ENCODE assay signal across 33 cellular contexts in the genomic region with DNA sequence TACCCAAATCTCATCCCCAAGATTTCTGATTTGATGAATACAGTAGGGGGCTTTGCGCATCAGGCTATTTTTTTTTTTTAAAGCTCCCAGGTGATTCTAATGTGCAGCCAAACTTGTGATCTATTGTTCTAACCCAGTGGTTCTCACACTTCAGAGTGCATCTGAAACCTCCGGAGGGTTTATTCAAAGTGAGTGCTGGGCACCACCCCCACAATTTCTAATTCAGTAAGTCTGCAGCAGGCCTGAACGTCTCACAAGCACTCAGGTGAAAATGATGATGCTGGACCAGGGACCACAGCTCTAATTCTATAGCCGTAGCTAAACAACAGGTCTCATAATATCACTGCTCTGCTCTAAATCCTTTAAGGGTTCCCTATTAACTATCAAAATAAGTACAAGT.
"Had no signal": no experiment of that assay in that cellular context is flagged by ENCODE, and none has a peak within 500 bp of the region (broad histone marks: within the 10 kb centered on the region; RNA-seq: fewer than 3 reads in every experiment).

No MANE protein-coding gene starts in this region.

- H3K27ac Mint-ChIP-seq: activated CD4-positive, alpha-beta T cell treated with anti-CD3 and anti-CD28 coated beads for 36 hours; activated CD4-positive, alpha-beta T cell treated with anti-CD3 and anti-CD28 coated beads, Interleukin-2, amount 10 ng/mL, durations not matched to agents 7 days and 5 days; activated CD8-positive, alpha-beta T cell treated with anti-CD3 and anti-CD28 coated beads, Interleukin-2, amount 10 ng/mL, durations not matched to agents 7 days and 5 days; activated naive CD4-positive, alpha-beta T cell treated with anti-CD3 and anti-CD28 coated beads, Interleukin-2, amount 50 U/mL, for 24 hours; activated naive CD8-positive, alpha-beta T cell treated with anti-CD3 and anti-CD28 coated beads, Interleukin-2, amount 10 ng/mL, durations not matched to agents 7 days and 5 days; activated T-cell treated with anti-CD3 and anti-CD28 coated beads, Interleukin-2, amount 50 U/mL, for 24 hours; activated T-helper 2 cell treated with anti-CD3 and anti-CD28 coated beads, Interferon-gamma antibody, Interleukin-2, Interleukin-4, amounts not matched to agents 10 μg/mL and 5 μg/mL and 100 μg/mL, durations not matched to agents 14 hours and 24 hours and 36 hours had no signal

- H3K27ac ChIP-seq: ascending aorta, body of pancreas, breast epithelium, SJCRH30, SK-N-MC had no signal

- H3K36me3 ChIP-seq: ascending aorta, breast epithelium, SJCRH30 had no signal

- H3K4me3 ChIP-seq: ascending aorta, body of pancreas, breast epithelium, SJCRH30, SK-N-MC had no signal

- ATAC-seq: activated CD4-positive, alpha-beta T cell treated with anti-CD3 and anti-CD28 coated beads for 36 hours; activated CD4-positive, CD25-positive, alpha-beta regulatory T cell treated with anti-CD3 and anti-CD28 coated beads, Interleukin-2, amount 50 U/mL, for 24 hours; activated CD8-positive, alpha-beta T cell treated with anti-CD3 and anti-CD28 coated beads, Interleukin-2, amount 10 ng/mL, durations not matched to agents 7 days and 5 days; body of pancreas; Panc1 had no signal

- H3K36me3 Mint-ChIP-seq: activated naive CD4-positive, alpha-beta T cell treated with anti-CD3 and anti-CD28 coated beads, Interleukin-2, amount 50 U/mL, for 24 hours; activated naive CD8-positive, alpha-beta T cell treated with anti-CD3 and anti-CD28 coated beads, Interleukin-2, amount 10 ng/mL, durations not matched to agents 7 days and 5 days had no signal

- H3K4me1 Mint-ChIP-seq: activated CD4-positive, alpha-beta T cell treated with anti-CD3 and anti-CD28 coated beads for 36 hours; activated CD4-positive, alpha-beta T cell treated with anti-CD3 and anti-CD28 coated beads, Interleukin-2, amount 10 ng/mL, durations not matched to agents 7 days and 5 days; activated naive CD8-positive, alpha-beta T cell treated with anti-CD3 and anti-CD28 coated beads, Interleukin-2, amount 10 ng/mL, durations not matched to agents 7 days and 5 days had no signal

- H3K9me3 ChIP-seq: ascending aorta, body of pancreas, breast epithelium, SJCRH30 had no signal

- H3K9me3 Mint-ChIP-seq: activated CD4-positive, alpha-beta T cell treated with anti-CD3 and anti-CD28 coated beads, Interleukin-2, amount 10 ng/mL, durations not matched to agents 7 days and 5 days; activated naive CD4-positive, alpha-beta T cell treated with anti-CD3 and anti-CD28 coated beads, Interleukin-2, amount 50 U/mL, for 24 hours; activated naive CD8-positive, alpha-beta T cell treated with anti-CD3 and anti-CD28 coated beads, Interleukin-2, amount 10 ng/mL, durations not matched to agents 7 days and 5 days; activated T-cell treated with anti-CD3 and anti-CD28 coated beads, Interleukin-2, amount 50 U/mL, for 24 hours; activated T-helper 2 cell treated with anti-CD3 and anti-CD28 coated beads, Interferon-gamma antibody, Interleukin-2, Interleukin-4, amounts not matched to agents 10 μg/mL and 5 μg/mL and 100 μg/mL, durations not matched to agents 14 hours and 24 hours and 36 hours had no signal

- H3K4me1 ChIP-seq: ascending aorta, body of pancreas, breast epithelium, SJCRH30 had no signal

- H3K27me3 Mint-ChIP-seq: activated CD4-positive, alpha-beta T cell treated with anti-CD3 and anti-CD28 coated beads for 36 hours; activated CD4-positive, alpha-beta T cell treated with anti-CD3 and anti-CD28 coated beads, Interleukin-2, amount 10 ng/mL, durations not matched to agents 7 days and 5 days; activated naive CD4-positive, alpha-beta T cell treated with anti-CD3 and anti-CD28 coated beads, Interleukin-2, amount 50 U/mL, for 24 hours; activated naive CD8-positive, alpha-beta T cell treated with anti-CD3 and anti-CD28 coated beads, Interleukin-2, amount 10 ng/mL, durations not matched to agents 7 days and 5 days had no signal

- H3K4me3 Mint-ChIP-seq: activated CD4-positive, alpha-beta T cell treated with anti-CD3 and anti-CD28 coated beads for 36 hours; activated CD4-positive, alpha-beta T cell treated with anti-CD3 and anti-CD28 coated beads, Interleukin-2, amount 10 ng/mL, durations not matched to agents 7 days and 5 days; activated CD8-positive, alpha-beta T cell treated with anti-CD3 and anti-CD28 coated beads, Interleukin-2, amount 10 ng/mL, durations not matched to agents 7 days and 5 days; activated naive CD4-positive, alpha-beta T cell treated with anti-CD3 and anti-CD28 coated beads, Interleukin-2, amount 50 U/mL, for 24 hours; activated naive CD8-positive, alpha-beta T cell treated with anti-CD3 and anti-CD28 coated beads, Interleukin-2, amount 10 ng/mL, durations not matched to agents 7 days and 5 days; activated T-cell treated with anti-CD3 and anti-CD28 coated beads, Interleukin-2, amount 50 U/mL, for 24 hours had no signal

- DNase-seq: activated CD4-positive, alpha-beta T cell treated with anti-CD3 and anti-CD28 coated beads for 36 hours; activated CD4-positive, alpha-beta T cell treated with anti-CD3 and anti-CD28 coated beads, Interleukin-2, amount 10 ng/mL, durations not matched to agents 7 days and 5 days; activated CD4-positive, alpha-beta T cell treated with anti-CD3 and anti-CD28 coated beads, Interleukin-2, amount 50 U/mL, for 48 hours; activated CD8-positive, alpha-beta T cell treated with anti-CD3 and anti-CD28 coated beads, Interleukin-2, amount 10 ng/mL, durations not matched to agents 7 days and 5 days; activated gamma-delta T cell; activated naive CD4-positive, alpha-beta T cell treated with Interleukin-2 at 50 U/mL for 16 hours; activated naive CD8-positive, alpha-beta T cell treated with anti-CD3 and anti-CD28 coated beads, Interleukin-2, amount 10 ng/mL, durations not matched to agents 7 days and 5 days; activated T-cell treated with anti-CD3 and anti-CD28 coated beads, Interleukin-2, amount 50 U/mL, for 24 hours; amygdala; body of pancreas; MM.1S; MV-4-11; NCI-H1092 treated with DMSO at 0.1 percent for 48 hours; NCI-H1417; NCI-H146; NCI-H187; NCI-H2029 treated with DMSO at 0.1 percent for 48 hours; NCI-H2107; NCI-H2171; NCI-H510A; NCI-H526; NCI-H748 treated with DMSO at 0.1 percent for 48 hours; NK-92 treated with Interleukin-12 subunit alpha and Interleukin-12 subunit beta, amount 100 ng/mL, for 24 hours; SHP77; SJCRH30; T1000 had no signal

- H3K27me3 ChIP-seq: ascending aorta, body of pancreas, breast epithelium, SJCRH30 had no signal
